ENCODE assay signal across 8 cellular contexts in genomic region chr11:110907629-110908028, GRCh38.
DNase-seq lines count a peak whose midpoint lies in the region; ATAC-seq, FAIRE-seq and TF ChIP-seq lines count a peak whose summit lies in the region.

No MANE protein-coding gene starts in this region.

- H3K9me3 Mint-ChIP-seq in activated naive CD4-positive, alpha-beta T cell treated with anti-CD3 and anti-CD28 coated beads, Interleukin-2, amount 50 U/mL, for 24 hours: no peaks in the 10 kb centered on the region

- H3K4me1 Mint-ChIP-seq in activated naive CD4-positive, alpha-beta T cell treated with anti-CD3 and anti-CD28 coated beads, Interleukin-2, amount 50 U/mL, for 24 hours: peaks cover 34% of the 10 kb centered on the region

- TF ChIP-seq CTCF in bronchial epithelial cell (IDR thresholded peaks at IDR 0.05; ENCODE audit: insufficient read depth, low read length, severe bottlenecking): no peak

- H3K36me3 ChIP-seq in bronchial epithelial cell (ENCODE audit: control insufficient read depth, insufficient read depth, low read length): no peaks in the 10 kb centered on the region

- H3K36me3 Mint-ChIP-seq in activated naive CD4-positive, alpha-beta T cell treated with anti-CD3 and anti-CD28 coated beads, Interleukin-2, amount 50 U/mL, for 24 hours: peaks cover 4% of the 10 kb centered on the region

- no peak for DNase-seq in activated naive CD4-positive, alpha-beta T cell treated with anti-CD3 and anti-CD28 coated beads, Interleukin-2, amount 50 U/mL, for 16 hours
- peak; percentile 23 for DNase-seq in NCI-H2029 treated with DMSO at 0.1 percent for 48 hours (lab: John Stamatoyannopoulos, UW)
- DNase-seq in bronchial epithelial cell (ENCODE audit: low read depth): peak; percentile 97
- peak; percentile 10 for DNase-seq in pulmonary artery endothelial cell (ENCODE audit: low read depth, low spot score)
- no peak for DNase-seq in stimulated activated CD4-positive, alpha-beta T cell treated with anti-CD3 and anti-CD28 coated beads, Interleukin-12 subunit alpha, Interleukin-12 subunit beta, amount 100 ng/mL, for 4 hours
- DNase-seq in activated gamma-delta T cell treated with Interleukin-2 at 50 U/mL for 16 hours: no peak

- H3K4me3 ChIP-seq in bronchial epithelial cell (ENCODE audit: low read depth, low read length): no peak overlapping the region

- ATAC-seq in GM18868 (IDR thresholded peaks at IDR 0.05; ENCODE audit: unreplicated experiment): no peak

- FAIRE-seq in bronchial epithelial cell (lab: Jason Lieb, UNC): peak; percentile 95

- peak overlapping the region; percentile 63 for H3K4me3 Mint-ChIP-seq in activated naive CD4-positive, alpha-beta T cell treated with anti-CD3 and anti-CD28 coated beads, Interleukin-2, amount 50 U/mL, for 24 hours

- H3K27me3 Mint-ChIP-seq in activated naive CD4-positive, alpha-beta T cell treated with anti-CD3 and anti-CD28 coated beads, Interleukin-2, amount 50 U/mL, for 24 hours: no peaks in the 10 kb centered on the region

- H3K27ac Mint-ChIP-seq in activated naive CD4-positive, alpha-beta T cell treated with anti-CD3 and anti-CD28 coated beads, Interleukin-2, amount 50 U/mL, for 24 hours: peak overlapping the region; percentile 33

- H3K27me3 ChIP-seq in bronchial epithelial cell (ENCODE audit: control insufficient read depth, insufficient read depth, low read length): peaks cover 24% of the 10 kb centered on the region

Comparison
In these comparisons a context has a peak if more than half of its experiments do, and no peak if none do; other contexts are left out.
1. DNase-seq: peak in NCI-H2029 treated with DMSO at 0.1 percent for 48 hours (single experiment), bronchial epithelial cell (single experiment) and pulmonary artery endothelial cell (single experiment); none in activated naive CD4-positive, alpha-beta T cell treated with anti-CD3 and anti-CD28 coated beads, Interleukin-2, amount 50 U/mL, for 16 hours (single experiment), stimulated activated CD4-positive, alpha-beta T cell treated with anti-CD3 and anti-CD28 coated beads, Interleukin-12 subunit alpha, Interleukin-12 subunit beta, amount 100 ng/mL, for 4 hours (single experiment) and activated gamma-delta T cell treated with Interleukin-2 at 50 U/mL for 16 hours (single experiment).